21 cellular contexts compared by ENCODE assay signal in the genomic region with DNA sequence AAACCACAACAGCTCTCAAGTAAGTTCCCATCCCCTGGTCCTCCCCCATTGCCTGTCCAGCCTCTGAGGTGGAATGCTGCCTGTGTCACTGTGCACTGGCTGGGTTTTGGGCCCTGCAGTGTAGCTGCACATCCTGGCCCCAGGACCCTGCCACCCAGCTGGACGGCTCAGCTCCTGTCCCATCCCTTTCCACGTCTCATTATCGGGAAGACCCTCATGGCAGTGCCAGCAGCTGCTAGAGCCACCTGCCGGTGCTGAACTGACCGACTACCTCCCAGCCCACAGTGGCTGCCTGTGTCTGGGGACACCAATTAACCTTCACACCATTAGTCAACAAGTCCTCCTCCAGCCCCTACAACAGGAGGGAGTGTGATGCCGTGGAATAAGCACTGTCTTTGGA.
"Had no signal": no experiment of that assay in that cellular context is flagged by ENCODE, and none has a peak within 500 bp of the region (broad histone marks: within the 10 kb centered on the region; RNA-seq: fewer than 3 reads in every experiment).

No MANE protein-coding gene starts in this region.

- H3K9me3 ChIP-seq: testis, uterus had no signal

- H3K4me3 ChIP-seq: neural progenitor cell, testis, uterus had no signal

- H3K27me3 Mint-ChIP-seq: brain had no signal

- H3K4me1 ChIP-seq: neural progenitor cell, uterus had no signal

- H3K27ac Mint-ChIP-seq: neural progenitor cell had no signal

- H3K36me3 ChIP-seq: neural progenitor cell, uterus had no signal

- H3K4me3 Mint-ChIP-seq: brain, neural progenitor cell had no signal

- H3K4me2 ChIP-seq: neural progenitor cell had no signal

- H3K27me3 ChIP-seq: neural progenitor cell, testis, uterus had no signal

- H3K9ac ChIP-seq: neural progenitor cell had no signal

- H2AFZ ChIP-seq: neural progenitor cell had no signal

- DNase-seq: activated CD8-positive, alpha-beta memory T cell treated with anti-CD3 and anti-CD28 coated beads for 24 hours; activated CD8-positive, alpha-beta memory T cell treated with anti-CD3 and anti-CD28 coated beads, Interleukin-2, amount 50 U/mL, for 4 hours; activated naive CD4-positive, alpha-beta T cell treated with anti-CD3 and anti-CD28 coated beads, Interleukin-2, amount 50 U/mL, for 16 hours; activated T-cell treated with anti-CD3 and anti-CD28 coated beads, Interleukin-2, amount 50 U/mL, for 48 hours; aorta; dermis blood vessel endothelial cell; effector CD8-positive, alpha-beta T cell; hippocampal formation; left ventricle myocardium superior; mammary epithelial cell; posterior cingulate gyrus; small intestine; stimulated activated naive CD4-positive, alpha-beta T cell; T-helper 9 cell; testis; trophoblast cell; uterus had no signal

- H3K27ac ChIP-seq: neural progenitor cell, testis had no signal

- ATAC-seq: esophagus mucosa, left ventricle myocardium superior, sciatic nerve had no signal
